1 cellular context compared by ENCODE assay signal in genomic region chr20:38842558-38842981, GRCh38.
TF ChIP-seq lines count a peak whose summit lies in the region.

No MANE protein-coding gene starts in this region.

TF ChIP-seq in GM12878, 131 proteins besides CTCF, POLR2A, EP300 and RAD21 (continued from another document and continues in another):
- TF ChIP-seq PBX3 (IDR thresholded peaks at IDR 0.05; ENCODE audit: insufficient replicate concordance, low read depth, low read length) (no peak), RFX5 (IDR thresholded peaks at IDR 0.05; ENCODE audit: low read depth, low read length) (no peak), NRF1 (conservative IDR thresholded peaks at IDR 0.05; ENCODE audit: low read depth, low read length) (no peak), POLR2AphosphoS5 (IDR thresholded peaks at IDR 0.05; ENCODE audit: low read length) (0 out of 2 replicates have a peak, but pooled peaks have one; percentile 24), SKIL (IDR thresholded peaks at IDR 0.05; ENCODE audit: low read depth, poor library complexity, severe bottlenecking) (peak; percentile 90), SP1 (IDR thresholded peaks at IDR 0.05; ENCODE audit: low read depth, low read length) (peak; percentile 80), RAD51 (IDR thresholded peaks at IDR 0.05) (peak; percentile 73), ZSCAN29 (IDR thresholded peaks at IDR 0.05) (no peak), HCFC1 (IDR thresholded peaks at IDR 0.05; ENCODE audit: low read length) (no peak), ZNF207 (IDR thresholded peaks at IDR 0.05; ENCODE audit: borderline replicate concordance) (no peak), IKZF2 (IDR thresholded peaks at IDR 0.05) (peak; percentile 62 to 74), JUND (IDR thresholded peaks at IDR 0.05; ENCODE audit: low read depth, low read length) (no peak), RUNX3 (IDR thresholded peaks at IDR 0.05; ENCODE audit: low read length) (peak; percentile 80), NR2C2 (IDR thresholded peaks at IDR 0.05; ENCODE audit: borderline replicate concordance, control insufficient read depth, insufficient read length, low read depth) (no peak), KDM1A (IDR thresholded peaks at IDR 0.05; ENCODE audit: borderline replicate concordance) (no peak), SRF (IDR thresholded peaks at IDR 0.05; ENCODE audit: low read depth in 2 of 2, low read length in 2 of 2) (peak in 1 of 2 experiments; percentile 61; a peak in 1 of 4 replicates), TARDBP (IDR thresholded peaks at IDR 0.05; ENCODE audit: borderline replicate concordance) (peak; percentile 35; the same call in 1 of the 2 replicates), E4F1 (IDR thresholded peaks at IDR 0.05; ENCODE audit: borderline replicate concordance, partially characterized antibody) (no peak), MEF2B (IDR thresholded peaks at IDR 0.05; ENCODE audit: partially characterized antibody, poor library complexity, severe bottlenecking) (peak; percentile 36), SMAD1 (IDR thresholded peaks at IDR 0.05; ENCODE audit: low read depth, partially characterized antibody) (no peak), TAF1 (IDR thresholded peaks at IDR 0.05; ENCODE audit: borderline replicate concordance, low read depth, low read length) (peak; percentile 39; the same call in 1 of the 2 replicates), FOS (IDR thresholded peaks at IDR 0.05; ENCODE audit: borderline replicate concordance, extremely low read depth, insufficient read length) (no peak), ATF2 (IDR thresholded peaks at IDR 0.05; ENCODE audit: low read length) (peak; percentile 73), ELK1 (IDR thresholded peaks at IDR 0.05; ENCODE audit: low read depth, low read length) (no peak), NR2F1 (conservative IDR thresholded peaks at IDR 0.05) (peak; percentile 73), STAT1 (conservative IDR thresholded peaks at IDR 0.05) (no peak), IKZF1 (conservative IDR thresholded peaks at IDR 0.05) (peak; percentile 43), MEF2A (IDR thresholded peaks at IDR 0.05; ENCODE audit: insufficient read depth, low read depth, low read length) (peak; percentile 75), PAX5 (IDR thresholded peaks at IDR 0.05; ENCODE audit: borderline replicate concordance, low read depth, low read length) (peak; percentile 92), BCL11A (IDR thresholded peaks at IDR 0.05; ENCODE audit: low read depth, low read length) (peak; percentile 71), ZBTB4 (CRISPR knock-in tag; IDR thresholded peaks at IDR 0.05) (no peak), CBX3 (IDR thresholded peaks at IDR 0.05; ENCODE audit: borderline replicate concordance, low read depth) (no peak), ESRRA (IDR thresholded peaks at IDR 0.05; ENCODE audit: low read length) (no peak), HDGF (IDR thresholded peaks at IDR 0.05) (no peak), CBFB (IDR thresholded peaks at IDR 0.05; ENCODE audit: low read depth) (0 out of 2 replicates have a peak, but pooled peaks have one; percentile 30), EGR1 (IDR thresholded peaks at IDR 0.05; ENCODE audit: borderline replicate concordance in 1 of 2, low read depth in 2 of 2, low read length in 2 of 2) (peak in 1 of 2 experiments; percentile 72; a peak in 2 of 3 replicates), HDAC6 (IDR thresholded peaks at IDR 0.05; ENCODE audit: unreplicated experiment) (no peak), CREB1 (IDR thresholded peaks at IDR 0.05; ENCODE audit: low read depth) (peak; percentile 56), ASH2L (IDR thresholded peaks at IDR 0.05; ENCODE audit: borderline replicate concordance, low read depth) (no peak), FOXM1 (IDR thresholded peaks at IDR 0.05; ENCODE audit: low read depth, low read length) (peak; percentile 91), NR2C1 (IDR thresholded peaks at IDR 0.05) (no peak), POLR2AphosphoS2 (IDR thresholded peaks at IDR 0.05; ENCODE audit: low read depth, low read length) (no peak), BCL3 (IDR thresholded peaks at IDR 0.05; ENCODE audit: borderline replicate concordance, insufficient read depth, low read depth, low read length, poor library complexity, severe bottlenecking) (peak; percentile 78), E2F4 (IDR thresholded peaks at IDR 0.05; ENCODE audit: low read depth, low read length) (no peak), MAX (IDR thresholded peaks at IDR 0.05; ENCODE audit: low read depth, low read length) (0 out of 2 replicates have a peak, but pooled peaks have one; percentile 51), PAX8 (IDR thresholded peaks at IDR 0.05) (no peak), RB1 (IDR thresholded peaks at IDR 0.05; ENCODE audit: borderline replicate concordance) (no peak), YY1 (IDR thresholded peaks at IDR 0.05; ENCODE audit: low read depth, low read length) (peak; percentile 93), SMARCA5 (IDR thresholded peaks at IDR 0.05) (no peak; the same call in 1 of the 2 replicates), SIN3A (IDR thresholded peaks at IDR 0.05; ENCODE audit: low read depth, low read length) (no peak), TBL1XR1 (IDR thresholded peaks at IDR 0.05; ENCODE audit: low read depth, low read length) (peak; percentile 92), SUPT20H (IDR thresholded peaks at IDR 0.05; ENCODE audit: borderline replicate concordance, control insufficient read depth, low read depth, low read length) (no peak), MYB (IDR thresholded peaks at IDR 0.05; ENCODE audit: borderline replicate concordance, low read depth, low read length) (no peak), PKNOX1 (IDR thresholded peaks at IDR 0.05) (peak; percentile 11; the same call in 1 of the 2 replicates)
